In genomic region chr3:148500791-148501360, GRCh38 we compare ENCODE assay signal across 21 cellular contexts.
A peak's percentile ranks its signal among the peaks of the same experiment; 100 is the strongest.
DNase-seq lines count a peak whose midpoint lies in the region; ATAC-seq, FAIRE-seq and TF ChIP-seq lines count a peak whose summit lies in the region.
"Had no signal": no experiment of that assay in that cellular context is flagged by ENCODE, and none has a peak within 500 bp of the region (broad histone marks: within the 10 kb centered on the region; RNA-seq: fewer than 3 reads in every experiment).

No MANE protein-coding gene starts in this region.

- peak overlapping the region; percentile 32 for H3K27ac Mint-ChIP-seq in endodermal cell
- H3K27ac Mint-ChIP-seq: CD4-positive, CD25-positive, alpha-beta regulatory T cell; H9 had no signal

- no peak overlapping the region for H3K4me3 ChIP-seq in GM23248
- peak overlapping the region; percentile 48 for H3K4me3 ChIP-seq in endodermal cell (ENCODE audit: low read length)
- no peak overlapping the region for H3K4me3 ChIP-seq in mesodermal cell (ENCODE audit: extremely low read depth, insufficient read depth, low read length, poor library complexity, severe bottlenecking)
- H3K4me3 ChIP-seq in smooth muscle cell: no peak overlapping the region

- H3K27me3 ChIP-seq in GM23248 (replicated peaks; ENCODE audit: insufficient read depth) (no peaks in the 10 kb centered on the region), endodermal cell (ENCODE audit: control insufficient read depth, insufficient read depth, low read length, poor library complexity, severe bottlenecking) (no peaks in the 10 kb centered on the region), smooth muscle cell (ENCODE audit: low read depth) (no peaks in the 10 kb centered on the region)
- H3K27me3 ChIP-seq: BE2C had no signal

- H3K4me2 ChIP-seq in GM23248 (ENCODE audit: unreplicated experiment) (no peak overlapping the region), smooth muscle cell (no peak overlapping the region)

- ATAC-seq in HG03025 (IDR thresholded peaks at IDR 0.05; ENCODE audit: low FRiP score, unreplicated experiment): no peak
- no peak for ATAC-seq in HG03469 (IDR thresholded peaks at IDR 0.05; ENCODE audit: unreplicated experiment)
- ATAC-seq: Right ventricle myocardium inferior had no signal

- peaks cover 29% of the 10 kb centered on the region for H3K4me1 Mint-ChIP-seq in endodermal cell
- H3K4me1 Mint-ChIP-seq: CD4-positive, CD25-positive, alpha-beta regulatory T cell; H9 had no signal

- H3K27ac ChIP-seq in GM23248 (no peak overlapping the region), endodermal cell (ENCODE audit: low read depth, low read length) (no peak overlapping the region), mesodermal cell (ENCODE audit: low read depth, low read length, severe bottlenecking) (peak overlapping the region; percentile 7), smooth muscle cell (ENCODE audit: low read depth) (no peak overlapping the region)

- no peak for DNase-seq in GM23248
- no peak for DNase-seq in endodermal cell
- DNase-seq in smooth muscle cell (lab: John Stamatoyannopoulos, UW; ENCODE audit: unreplicated experiment): no peak
- DNase-seq in GM19239 (ENCODE audit: insufficient read length, low spot score): no peak
- DNase-seq: BE2C; CD4-positive, CD25-positive, alpha-beta regulatory T cell; DMS153; GDM1; H9; KG1; NCI-H1105 treated with DMSO at 0.1 percent for 48 hours; NCI-H1694; NCI-H2227 treated with DMSO at 0.1 percent for 48 hours; NCI-H510A treated with DMSO at 0.1 percent for 48 hours; NCI-H774 had no signal

- H3K9ac ChIP-seq in GM23248 (no peak overlapping the region), endodermal cell (ENCODE audit: extremely low read depth, low read length, poor library complexity, severe bottlenecking) (peak overlapping the region; percentile 7), smooth muscle cell (ENCODE audit: low read depth) (no peak overlapping the region)

- H2AFZ ChIP-seq in GM23248 (0 out of 2 replicates have a peak overlapping the region, but pooled peaks have one; percentile 1), smooth muscle cell (ENCODE audit: low read depth) (peak overlapping the region; percentile 1)

- no peak overlapping the region for H3K4me3 Mint-ChIP-seq in endodermal cell
- H3K4me3 Mint-ChIP-seq: CD4-positive, CD25-positive, alpha-beta regulatory T cell; H9 had no signal

- H3K4me1 ChIP-seq in GM23248 (ENCODE audit: insufficient read depth): no peaks in the 10 kb centered on the region
- H3K4me1 ChIP-seq in endodermal cell (ENCODE audit: control insufficient read depth, insufficient read depth, low read length): peaks cover 5% of the 10 kb centered on the region
- H3K4me1 ChIP-seq in mesodermal cell (ENCODE audit: control insufficient read depth, insufficient read depth, low read length, poor library complexity, severe bottlenecking): no peaks in the 10 kb centered on the region
- H3K4me1 ChIP-seq in smooth muscle cell (ENCODE audit: low read depth): no peaks in the 10 kb centered on the region
- H3K4me1 ChIP-seq: BE2C had no signal

- no peaks in the 10 kb centered on the region for H4K20me1 ChIP-seq in GM23248 (ENCODE audit: insufficient read depth)
- no peaks in the 10 kb centered on the region for H4K20me1 ChIP-seq in smooth muscle cell (ENCODE audit: low read depth)

- H3K79me2 ChIP-seq in GM23248 (ENCODE audit: insufficient read depth) (no peaks in the 10 kb centered on the region), smooth muscle cell (ENCODE audit: low read depth) (no peaks in the 10 kb centered on the region)

- H3K9me2 ChIP-seq in GM23248 (ENCODE audit: insufficient read depth): no peaks in the 10 kb centered on the region

- H3K27me3 Mint-ChIP-seq in endodermal cell (ENCODE audit: insufficient read depth): no peaks in the 10 kb centered on the region
- H3K27me3 Mint-ChIP-seq: CD4-positive, CD25-positive, alpha-beta regulatory T cell had no signal

- in situ Hi-C loops in GM23248 (cut with MboI): no loop called here

- TF ChIP-seq CTCF in endodermal cell (conservative IDR thresholded peaks at IDR 0.05) (no peak), smooth muscle cell (IDR thresholded peaks at IDR 0.05; ENCODE audit: borderline replicate concordance, insufficient read depth, poor library complexity, severe bottlenecking) (no peak)

- H3K9me3 ChIP-seq in GM23248 (ENCODE audit: low read depth) (no peaks in the 10 kb centered on the region), endodermal cell (ENCODE audit: control insufficient read depth, low read length) (no peaks in the 10 kb centered on the region), mesodermal cell (ENCODE audit: control insufficient read depth, low read length) (no peaks in the 10 kb centered on the region), smooth muscle cell (replicated peaks; ENCODE audit: low read depth) (no peaks in the 10 kb centered on the region)
- H3K9me3 ChIP-seq: BE2C, Caco-2 had no signal

- H3K9me3 Mint-ChIP-seq in endodermal cell: no peaks in the 10 kb centered on the region
- H3K9me3 Mint-ChIP-seq: H9 had no signal

- no peak for FAIRE-seq in GM19239 (lab: Jason Lieb, UNC)
- FAIRE-seq: RCC 7860 had no signal

- no peaks in the 10 kb centered on the region for H3K36me3 Mint-ChIP-seq in endodermal cell (ENCODE audit: low read depth)
- H3K36me3 Mint-ChIP-seq: CD4-positive, CD25-positive, alpha-beta regulatory T cell had no signal

- H3K36me3 ChIP-seq in GM23248 (ENCODE audit: low read depth) (no peaks in the 10 kb centered on the region), endodermal cell (ENCODE audit: control insufficient read depth, insufficient read depth, low read length) (no peaks in the 10 kb centered on the region), mesodermal cell (ENCODE audit: control insufficient read depth, insufficient read depth, low read length) (no peaks in the 10 kb centered on the region), smooth muscle cell (ENCODE audit: low read depth) (no peaks in the 10 kb centered on the region)
- H3K36me3 ChIP-seq: BE2C had no signal

- H3F3A ChIP-seq in GM23248 (ENCODE audit: insufficient read depth): no peaks in the 10 kb centered on the region
- H3F3A ChIP-seq in smooth muscle cell (ENCODE audit: low read depth): no peaks in the 10 kb centered on the region
